Comparison of ENCODE assay signal across 19 cellular contexts in the genomic region with DNA sequence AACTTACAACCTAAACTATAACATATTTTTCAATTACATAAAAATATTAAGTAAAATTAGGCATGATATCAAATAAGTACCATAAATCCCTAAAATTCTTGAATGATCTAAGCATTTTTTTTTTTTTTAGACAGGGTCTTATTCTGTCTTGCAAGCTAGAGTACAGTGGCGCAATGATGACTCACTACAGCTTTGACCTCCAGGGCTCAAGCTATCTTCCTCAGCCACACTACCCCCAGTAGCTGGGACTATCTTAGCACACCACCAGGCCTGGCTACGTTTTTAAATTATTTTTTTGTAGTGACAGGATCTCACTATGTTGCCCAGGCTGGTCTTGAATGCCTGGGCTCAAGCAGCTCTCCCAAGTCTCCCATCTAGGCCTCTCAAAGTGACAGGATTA.
"Had no signal": no experiment of that assay in that cellular context is flagged by ENCODE, and none has a peak within 500 bp of the region (broad histone marks: within the 10 kb centered on the region; RNA-seq: fewer than 3 reads in every experiment).

No MANE protein-coding gene starts in this region.

- H3K9me3 ChIP-seq: breast epithelium, vagina had no signal

- ATAC-seq: activated CD4-positive, CD25-positive, alpha-beta regulatory T cell treated with anti-CD3 and anti-CD28 coated beads, Interleukin-2, amount 50 U/mL, for 24 hours; effector memory CD8-positive, alpha-beta T cell; heart right ventricle; left lobe of liver; natural killer cell; right cardiac atrium had no signal

- H3K27ac ChIP-seq: breast epithelium, epithelial cell of prostate, heart right ventricle, tibial nerve, vagina had no signal

- DNase-seq: activated naive CD4-positive, alpha-beta T cell; activated naive CD8-positive, alpha-beta T cell treated with anti-CD3 and anti-CD28 coated beads, Interleukin-2, amount 10 ng/mL, durations not matched to agents 7 days and 5 days; anterior cingulate cortex; cerebellar nuclear complex; dermis blood vessel endothelial cell; effector memory CD8-positive, alpha-beta T cell; heart right ventricle; natural killer cell; right cardiac atrium; small intestine; stimulated activated CD4-positive, alpha-beta T cell treated with anti-CD3 and anti-CD28 coated beads, Interleukin-4, amount 100 ng/mL, for 24 hours; stimulated activated naive CD4-positive, alpha-beta T cell; substantia nigra had no signal

- H3K4me3 ChIP-seq: breast epithelium, heart right ventricle, tibial nerve, vagina had no signal

- H3K4me1 ChIP-seq: breast epithelium, heart right ventricle, tibial nerve, vagina had no signal

- H3K36me3 ChIP-seq: breast epithelium, heart right ventricle, tibial nerve, vagina had no signal
